21 cellular contexts compared by ENCODE assay signal in genomic region chr4:25090516-25090915, GRCh38. TPM values are rescaled to one million over a fixed set of nuclear protein-coding genes. Genes with fewer than 3 reads are reported as not detected.
"Had no signal": no experiment of that assay in that cellular context is flagged by ENCODE, and none has a peak within 500 bp of the region (broad histone marks: within the 10 kb centered on the region; RNA-seq: fewer than 3 reads in every experiment).

No MANE protein-coding gene starts in this region.

- H3K27ac Mint-ChIP-seq: activated B cell treated with CpG ODN at 0.5 μM for 24 hours; activated CD4-positive, alpha-beta T cell treated with anti-CD3 and anti-CD28 coated beads, Interleukin-2, amount 10 ng/mL, durations not matched to agents 7 days and 5 days; activated naive CD4-positive, alpha-beta T cell treated with anti-CD3 and anti-CD28 coated beads, Interleukin-2, amount 50 U/mL, for 72 hours; activated T-cell treated with anti-CD3 and anti-CD28 coated beads, Interleukin-2, amount 50 U/mL, for 72 hours had no signal

- H3K27me3 ChIP-seq: gastroesophageal sphincter, sigmoid colon had no signal

- DNase-seq: activated B cell treated with CpG ODN at 0.5 μM for 24 hours; activated CD4-positive, alpha-beta T cell treated with anti-CD3 and anti-CD28 coated beads, Interleukin-2, amount 10 ng/mL, durations not matched to agents 7 days and 5 days; activated CD8-positive, alpha-beta memory T cell treated with anti-CD3 and anti-CD28 coated beads, Interleukin-2, amount 50 U/mL, for 48 hours; activated gamma-delta T cell; activated T-cell treated with anti-CD3 and anti-CD28 coated beads, Interleukin-2, amount 50 U/mL, for 72 hours; dermis blood vessel endothelial cell; heart right ventricle; left colon; lower lobe of right lung; sigmoid colon; stimulated activated CD4-positive, alpha-beta T cell treated with anti-CD3 and anti-CD28 coated beads, Interleukin-1b, Interleukin-23, amount 100 ng/mL, for 48 hours; stomach had no signal

- H3K27ac ChIP-seq: epithelial cell of prostate, gastroesophageal sphincter, heart right ventricle, lower lobe of right lung, sigmoid colon, stomach, thoracic aorta had no signal

- H3K36me3 ChIP-seq: gastroesophageal sphincter, heart right ventricle, lower lobe of right lung, sigmoid colon, stomach, thoracic aorta had no signal

- H3K4me3 ChIP-seq: gastroesophageal sphincter, heart right ventricle, lower lobe of right lung, sigmoid colon, stomach, thoracic aorta had no signal

- FAIRE-seq: bronchial epithelial cell, islet of Langerhans, TTC549 had no signal

- ATAC-seq: activated naive CD4-positive, alpha-beta T cell treated with anti-CD3 and anti-CD28 coated beads, Interleukin-2, amount 50 U/mL, for 72 hours; activated T-cell treated with anti-CD3 and anti-CD28 coated beads, Interleukin-2, amount 50 U/mL, for 72 hours; gastroesophageal sphincter; heart right ventricle; left colon; lower lobe of right lung had no signal

- H3K4me3 Mint-ChIP-seq: activated B cell treated with CpG ODN at 0.5 μM for 24 hours; activated CD4-positive, alpha-beta T cell treated with anti-CD3 and anti-CD28 coated beads, Interleukin-2, amount 10 ng/mL, durations not matched to agents 7 days and 5 days; activated T-cell treated with anti-CD3 and anti-CD28 coated beads, Interleukin-2, amount 50 U/mL, for 72 hours had no signal

- H3K9me3 ChIP-seq: lower lobe of right lung, thoracic aorta had no signal

RNA-seq across cellular contexts. Expression of gene LGI2, which starts 59.8 kb away (rescaled TPM):
- total RNA-seq: activated B cell treated with CpG ODN at 0.5 μM for 24 hours; activated CD4-positive, alpha-beta T cell treated with anti-CD3 and anti-CD28 coated beads, Interleukin-2, amount 10 ng/mL, durations not matched to agents 7 days and 5 days; activated naive CD4-positive, alpha-beta T cell treated with anti-CD3 and anti-CD28 coated beads, Interleukin-2, amount 50 U/mL, for 72 hours; activated T-cell treated with anti-CD3 and anti-CD28 coated beads, Interleukin-2, amount 50 U/mL, for 72 hours; bronchial epithelial cell; dermis blood vessel endothelial cell; T-helper 2 cell treated with Interferon-gamma antibody and Interleukin-4, amounts not matched to agents 100 ng/mL and 5 ng/mL, for 36 hours had no signal
- polyA plus RNA-seq: fibroblast of lung had no signal
